ENCODE assay signal across 15 cellular contexts in genomic region chr1:59698386-59698785, GRCh38.
DNase-seq lines count a peak whose midpoint lies in the region; ATAC-seq and TF ChIP-seq lines count a peak whose summit lies in the region.
"Had no signal": no experiment of that assay in that cellular context is flagged by ENCODE, and none has a peak within 500 bp of the region (broad histone marks: within the 10 kb centered on the region; RNA-seq: fewer than 3 reads in every experiment).

No MANE protein-coding gene starts in this region.

- H3K4me3 ChIP-seq in KMS-11 (IDR thresholded peaks at IDR 0.05; ENCODE audit: insufficient read depth, low read depth, low read length) (no peak overlapping the region), sigmoid colon (no peak overlapping the region)
- H3K4me3 ChIP-seq: lung, suprapubic skin had no signal

- no peaks in the 10 kb centered on the region; the same call in 1 of the 2 replicates for H3K36me3 ChIP-seq in ES-I3 (ENCODE audit: insufficient read depth, low read length)
- H3K36me3 ChIP-seq in KMS-11 (ENCODE audit: insufficient read depth), result no peaks in the 10 kb centered on the region
- no peaks in the 10 kb centered on the region for H3K36me3 ChIP-seq in sigmoid colon
- H3K36me3 ChIP-seq: brain microvascular endothelial cell, suprapubic skin had no signal

- TF ChIP-seq CTCF in KMS-11 (conservative IDR thresholded peaks at IDR 0.05; ENCODE audit: low read depth, low read length) (no peak), foreskin keratinocyte (conservative IDR thresholded peaks at IDR 0.05) (no peak), sigmoid colon (IDR thresholded peaks at IDR 0.05) (no peak)

- ATAC-seq in foreskin keratinocyte, result no peak

- peak overlapping the region; percentile 81 for H3K27ac ChIP-seq in KMS-11
- H3K27ac ChIP-seq in foreskin keratinocyte, result peak overlapping the region; percentile 40
- H3K27ac ChIP-seq in sigmoid colon, result peak overlapping the region in 3 of 4 donors; percentile 24 to 56 (median 51)
- H3K27ac ChIP-seq: brain microvascular endothelial cell, parathyroid adenoma, suprapubic skin had no signal

- WGBS in sigmoid colon, 2 donors, result 67% methylated on average over 4 of the region's 4 CpGs

- TF ChIP-seq EP300 in sigmoid colon (IDR thresholded peaks at IDR 0.05), result no peak

- intact Hi-C loops in sigmoid colon (cut with DNase I), result loop anchor here (5.0 kb wide), 4 partner anchors 401 to 956 kb away; partner anchors contain the start of gene FGGY

- H3K9me3 ChIP-seq in ES-I3 (ENCODE audit: control insufficient read depth, insufficient read depth, low read length) (no peaks in the 10 kb centered on the region), sigmoid colon (no peaks in the 10 kb centered on the region)
- H3K9me3 ChIP-seq: suprapubic skin had no signal

- H3K4me1 ChIP-seq in ES-I3 (ENCODE audit: insufficient read depth, low read length), result peaks cover 20% of the 10 kb centered on the region
- H3K4me1 ChIP-seq in KMS-11 (ENCODE audit: low read depth, poor library complexity, severe bottlenecking), result peaks cover 45% of the 10 kb centered on the region
- H3K4me1 ChIP-seq in foreskin keratinocyte, result peaks cover 6% of the 10 kb centered on the region
- H3K4me1 ChIP-seq in sigmoid colon, result peaks cover 0 to 54% (median 34%) of the 10 kb centered on the region in 4 donors
- H3K4me1 ChIP-seq: parathyroid adenoma had no signal

- no peaks in the 10 kb centered on the region for H3K79me2 ChIP-seq in KMS-11 (ENCODE audit: insufficient read depth, low read depth)
- H3K79me2 ChIP-seq: parathyroid adenoma had no signal

- H2AFZ ChIP-seq in KMS-11 (ENCODE audit: low read depth), result peak overlapping the region; percentile 32; the same call in 1 of the 2 replicates
- H2AFZ ChIP-seq: parathyroid adenoma had no signal

- DNase-seq in foreskin keratinocyte (no peak), sigmoid colon (no peak), AG08396 (ENCODE audit: low spot score) (no peak), AG08395 (ENCODE audit: low spot score) (no peak), COR-L47 (lab: John Stamatoyannopoulos, UW) (no peak), hypothalamus (lab: John Stamatoyannopoulos, UW) (no peak)
- DNase-seq: activated CD8-positive, alpha-beta memory T cell treated with anti-CD3 and anti-CD28 coated beads for 24 hours; activated gamma-delta T cell; brain microvascular endothelial cell; NCI-H2081 treated with DMSO at 0.1 percent for 48 hours had no signal

- peak overlapping the region; percentile 93 for H3K4me2 ChIP-seq in KMS-11

- no peak for TF ChIP-seq POLR2A in sigmoid colon (IDR thresholded peaks at IDR 0.05)

- H4K20me1 ChIP-seq in KMS-11 (ENCODE audit: insufficient read depth), result no peaks in the 10 kb centered on the region

- peak overlapping the region; percentile 29; the same call in 1 of the 2 replicates for H3K9ac ChIP-seq in ES-I3 (ENCODE audit: low read depth, low read length)
- H3K9ac ChIP-seq in KMS-11, result no peak overlapping the region
- H3K9ac ChIP-seq: parathyroid adenoma had no signal

- H3K27me3 ChIP-seq in KMS-11 (ENCODE audit: insufficient read depth, low read depth) (no peaks in the 10 kb centered on the region), foreskin keratinocyte (no peaks in the 10 kb centered on the region), sigmoid colon (no peaks in the 10 kb centered on the region)
- H3K27me3 ChIP-seq: brain microvascular endothelial cell, suprapubic skin had no signal
